In genomic region chr1:154944422-154945159, GRCh38 we compare ENCODE assay signal across 9 cellular contexts. TPM values are rescaled to one million over a fixed set of nuclear protein-coding genes. Genes with fewer than 3 reads are reported as not detected.
DNase-seq lines count a peak whose midpoint lies in the region; ATAC-seq, FAIRE-seq and TF ChIP-seq lines count a peak whose summit lies in the region.
"Had no signal": no experiment of that assay in that cellular context is flagged by ENCODE, and none has a peak within 500 bp of the region (broad histone marks: within the 10 kb centered on the region; RNA-seq: fewer than 3 reads in every experiment).

No MANE protein-coding gene starts in this region.

- POLR2A ChIA-PET in activated CD4-positive, alpha-beta memory T cell treated with anti-CD3 and anti-CD28 coated beads, Interleukin-2, amount 10 ng/mL, durations not matched to agents 7 days and 5 days (lab: Charles Lee): interaction anchor here (0.8 to 2.6 kb wide), 5 partner anchors 8 to 320 kb away, joined by 3 to 17 read pairs (median 4); partner anchors contain the start of gene PMVK
- POLR2A ChIA-PET in HepG2 (lab: Yijun Ruan, JAX): interaction anchor here (0.6 to 3.0 kb wide), 16 partner anchors 8 to 332 kb away, joined by 3 to 22 read pairs (median 4); partner anchors contain the start of genes ADAM15, EFNA4, PMVK and PYGO2

- peak overlapping the region in 1 of 3 experiments; percentile 27; a peak in 2 of 6 replicates for H3K4me3 ChIP-seq in HepG2 (replicated peaks in 1 of 3; ENCODE audit: insufficient read depth in 1 of 3, low read depth in 2 of 3, low read length in 3 of 3)
- no peak overlapping the region for H3K4me3 ChIP-seq in tibial artery
- H3K4me3 ChIP-seq in endodermal cell (ENCODE audit: low read length): no peak overlapping the region

- TF ChIP-seq CTCF in HepG2 (CRISPR knock-in tag; IDR thresholded peaks at IDR 0.05) (0 out of 2 replicates have a peak, but pooled peaks have one; percentile 29), tibial artery (IDR thresholded peaks at IDR 0.05) (no peak), endodermal cell (conservative IDR thresholded peaks at IDR 0.05) (no peak)

- no peaks in the 10 kb centered on the region for H3K27me3 Mint-ChIP-seq in activated CD8-positive, alpha-beta memory T cell treated with anti-CD3 and anti-CD28 coated beads, Interleukin-2, amount 10 ng/mL, durations not matched to agents 7 days and 5 days
- H3K27me3 Mint-ChIP-seq in activated CD4-positive, alpha-beta memory T cell treated with anti-CD3 and anti-CD28 coated beads, Interleukin-2, amount 10 ng/mL, durations not matched to agents 7 days and 5 days: no peaks in the 10 kb centered on the region
- no peaks in the 10 kb centered on the region for H3K27me3 Mint-ChIP-seq in endodermal cell (ENCODE audit: insufficient read depth)

- intact Hi-C loops in HepG2 (cut with micrococcal nuclease; ENCODE audit: unreplicated experiment): loop anchor here (1.0 kb wide), 1 partner anchor 38 kb away; no protein-coding TSS in a partner anchor
- intact Hi-C loops in tibial artery (cut with DNase I; ENCODE audit: low total_unique reads): no loop called here

- H3K36me3 ChIP-seq in HepG2 (replicated peaks in 1 of 2; ENCODE audit: control insufficient read depth in 1 of 2, insufficient read depth in 2 of 2, low read length in 2 of 2) (peaks cover 0 to 2% of the 10 kb centered on the region in 2 experiments; a peak in 2 of 5 replicates), tibial artery (peaks cover 6 to 45% (median 28%) of the 10 kb centered on the region in 3 donors), endodermal cell (ENCODE audit: control insufficient read depth, insufficient read depth, low read length) (peaks cover 9% of the 10 kb centered on the region)

- no peak overlapping the region for H2AFZ ChIP-seq in HepG2 (ENCODE audit: low read length)

- peak overlapping the region; percentile 60 for H3K9ac ChIP-seq in HepG2 (ENCODE audit: insufficient read depth, low read depth, low read length)
- H3K9ac ChIP-seq in endodermal cell (ENCODE audit: extremely low read depth, low read length, poor library complexity, severe bottlenecking): no peak overlapping the region

- no peaks in the 10 kb centered on the region for H3K9me3 Mint-ChIP-seq in activated CD8-positive, alpha-beta memory T cell treated with anti-CD3 and anti-CD28 coated beads, Interleukin-2, amount 10 ng/mL, durations not matched to agents 7 days and 5 days (ENCODE audit: low read depth)
- no peaks in the 10 kb centered on the region for H3K9me3 Mint-ChIP-seq in activated CD4-positive, alpha-beta memory T cell treated with anti-CD3 and anti-CD28 coated beads, Interleukin-2, amount 10 ng/mL, durations not matched to agents 7 days and 5 days
- no peaks in the 10 kb centered on the region for H3K9me3 Mint-ChIP-seq in endodermal cell

- no peaks in the 10 kb centered on the region for H3K79me2 ChIP-seq in HepG2 (ENCODE audit: insufficient read depth, low read length)

- H3K9me3 ChIP-seq in HepG2 (ENCODE audit: low read length): no peaks in the 10 kb centered on the region
- no peaks in the 10 kb centered on the region for H3K9me3 ChIP-seq in tibial artery
- H3K9me3 ChIP-seq in endodermal cell (ENCODE audit: control insufficient read depth, low read length): no peaks in the 10 kb centered on the region

- H3K27ac Mint-ChIP-seq in activated CD8-positive, alpha-beta memory T cell treated with anti-CD3 and anti-CD28 coated beads, Interleukin-2, amount 10 ng/mL, durations not matched to agents 7 days and 5 days: peak overlapping the region; percentile 97
- H3K27ac Mint-ChIP-seq in activated CD4-positive, alpha-beta memory T cell treated with anti-CD3 and anti-CD28 coated beads, Interleukin-2, amount 10 ng/mL, durations not matched to agents 7 days and 5 days: peak overlapping the region; percentile 96
- no peak overlapping the region for H3K27ac Mint-ChIP-seq in endodermal cell

- peaks cover 48% of the 10 kb centered on the region for H3K4me1 Mint-ChIP-seq in activated CD8-positive, alpha-beta memory T cell treated with anti-CD3 and anti-CD28 coated beads, Interleukin-2, amount 10 ng/mL, durations not matched to agents 7 days and 5 days
- H3K4me1 Mint-ChIP-seq in activated CD4-positive, alpha-beta memory T cell treated with anti-CD3 and anti-CD28 coated beads, Interleukin-2, amount 10 ng/mL, durations not matched to agents 7 days and 5 days: peaks cover 62% of the 10 kb centered on the region
- peaks cover 20% of the 10 kb centered on the region for H3K4me1 Mint-ChIP-seq in endodermal cell

- no peaks in the 10 kb centered on the region for H3K27me3 ChIP-seq in HepG2 (ENCODE audit: control insufficient read depth in 1 of 2, insufficient read depth in 2 of 2, low read length in 2 of 2)
- H3K27me3 ChIP-seq in tibial artery: no peaks in the 10 kb centered on the region
- H3K27me3 ChIP-seq in endodermal cell (ENCODE audit: control insufficient read depth, insufficient read depth, low read length, poor library complexity, severe bottlenecking): no peaks in the 10 kb centered on the region

- CTCF ChIA-PET in activated CD8-positive, alpha-beta memory T cell treated with anti-CD3 and anti-CD28 coated beads, Interleukin-2, amount 10 ng/mL, durations not matched to agents 7 days and 5 days (lab: Charles Lee): interaction anchor here (0.7 to 2.4 kb wide), 24 partner anchors 8 to 477 kb away, joined by 3 to 14 read pairs (median 3); partner anchors contain the start of gene PMVK
- CTCF ChIA-PET in activated CD4-positive, alpha-beta memory T cell treated with anti-CD3 and anti-CD28 coated beads, Interleukin-2, amount 10 ng/mL, durations not matched to agents 7 days and 5 days (lab: Charles Lee): interaction anchor here (0.6 to 1.7 kb wide), 14 partner anchors 9 to 465 kb away, joined by 3 to 11 read pairs (median 3); partner anchors contain the start of gene SHC1
- CTCF ChIA-PET in HepG2 (lab: Yijun Ruan, JAX; ENCODE audit: low intra/inter-chr PET ratio, low total read pairs): interaction anchor here (1.7 kb wide), 1 partner anchor 73 kb away, joined by 5 read pairs; no protein-coding TSS in a partner anchor

- peak in 1 of 2 experiments; percentile 28; a peak in 2 of 4 replicates for TF ChIP-seq POLR2A in HepG2 (IDR thresholded peaks at IDR 0.05; ENCODE audit: insufficient read depth in 1 of 2, low read depth in 2 of 2, low read length in 2 of 2)

- H3K36me3 Mint-ChIP-seq in activated CD8-positive, alpha-beta memory T cell treated with anti-CD3 and anti-CD28 coated beads, Interleukin-2, amount 10 ng/mL, durations not matched to agents 7 days and 5 days: peaks cover 4% of the 10 kb centered on the region
- peaks cover 40% of the 10 kb centered on the region for H3K36me3 Mint-ChIP-seq in activated CD4-positive, alpha-beta memory T cell treated with anti-CD3 and anti-CD28 coated beads, Interleukin-2, amount 10 ng/mL, durations not matched to agents 7 days and 5 days (ENCODE audit: low read depth)
- H3K36me3 Mint-ChIP-seq in endodermal cell (ENCODE audit: low read depth): peaks cover 16% of the 10 kb centered on the region

- H4K20me1 ChIP-seq in HepG2 (ENCODE audit: insufficient read depth, low read length): no peaks in the 10 kb centered on the region

- H3K4me3 Mint-ChIP-seq in activated CD8-positive, alpha-beta memory T cell treated with anti-CD3 and anti-CD28 coated beads, Interleukin-2, amount 10 ng/mL, durations not matched to agents 7 days and 5 days: no peak overlapping the region
- H3K4me3 Mint-ChIP-seq in activated CD4-positive, alpha-beta memory T cell treated with anti-CD3 and anti-CD28 coated beads, Interleukin-2, amount 10 ng/mL, durations not matched to agents 7 days and 5 days: no peak overlapping the region
- no peak overlapping the region for H3K4me3 Mint-ChIP-seq in endodermal cell

- no TSS peak for BruUV-seq in HepG2 (replicated peaks; lab: Mats Ljungman, UMichigan)

- TF ChIP-seq EP300 in HepG2 (IDR thresholded peaks at IDR 0.05; ENCODE audit: low read depth in 2 of 2, low read length in 2 of 2): peak in 1 of 2 experiments; percentile 67; a peak in 2 of 4 replicates
- no peak; the same call in 1 of the 2 replicates for TF ChIP-seq EP300 in HepG2 (CRISPR knock-in tag; IDR thresholded peaks at IDR 0.05; ENCODE audit: borderline replicate concordance)

- peaks cover 64% of the 10 kb centered on the region for H3K4me1 ChIP-seq in HepG2 (ENCODE audit: insufficient read depth, low read length)
- peaks cover 0 to 38% (median 15%) of the 10 kb centered on the region in 4 donors for H3K4me1 ChIP-seq in tibial artery
- no peaks in the 10 kb centered on the region for H3K4me1 ChIP-seq in endodermal cell (ENCODE audit: control insufficient read depth, insufficient read depth, low read length)

- FAIRE-seq in HepG2 (lab: Jason Lieb, UNC): peak; percentile 99

- H3K4me2 ChIP-seq in HepG2 (ENCODE audit: low read depth, low read length): peak overlapping the region; percentile 56

- DNase-seq in activated CD8-positive, alpha-beta memory T cell treated with anti-CD3 and anti-CD28 coated beads, Interleukin-2, amount 10 ng/mL, durations not matched to agents 7 days and 5 days: no peak
- DNase-seq in activated CD8-positive, alpha-beta memory T cell treated with anti-CD3 and anti-CD28 coated beads, Interleukin-2, amount 50 U/mL, for 4 hours: no peak
- no peak for DNase-seq in activated CD4-positive, alpha-beta memory T cell treated with anti-CD3 and anti-CD28 coated beads, Interleukin-2, amount 10 ng/mL, durations not matched to agents 7 days and 5 days
- DNase-seq in HepG2 (ENCODE audit: low spot score) (peak; percentile 87), tibial artery (no peak), endodermal cell (no peak), SKM-1 treated with dmso at 0.1 percent for 144 hours (lab: John Stamatoyannopoulos, UW; ENCODE audit: unreplicated experiment) (no peak), NCI-H2029 treated with DMSO at 0.1 percent for 48 hours (lab: John Stamatoyannopoulos, UW) (no peak)
- DNase-seq: NCI-H510A had no signal

- in situ Hi-C loops in HepG2 (cut with HindIII; ENCODE audit: extremely low pct_ligation_motif_present, low pct_unique_long_range_greater_than_20kb): no loop called here

- 4% methylated on average over 6 of the region's 9 CpGs for WGBS in HepG2 (ENCODE audit: low lambda C conversion rate)
- 85 to 95% methylated on average over 3 to 9 of the region's 9 CpGs for WGBS in endodermal cell (ENCODE audit: insufficient coverage in 1 of 2, insufficient read length in 1 of 2), 2 experiments

- no peak for ATAC-seq in activated CD8-positive, alpha-beta memory T cell treated with anti-CD3 and anti-CD28 coated beads, Interleukin-2, amount 10 ng/mL, durations not matched to agents 7 days and 5 days
- peak; percentile 83 for ATAC-seq in HepG2

- H3K27ac ChIP-seq in HepG2 (ENCODE audit: extremely low read length, insufficient read depth, low read length) (peak overlapping the region; percentile 88), tibial artery (peak overlapping the region; percentile 41 to 56), endodermal cell (ENCODE audit: low read depth, low read length) (no peak overlapping the region)

- TF ChIP-seq RAD21 in HepG2 (CRISPR knock-in tag; IDR thresholded peaks at IDR 0.05): no peak

RNA-seq across cellular contexts. Expression of gene PMVK, which starts 8.1 kb away (rescaled TPM):
- total RNA-seq in activated CD8-positive, alpha-beta memory T cell treated with anti-CD3 and anti-CD28 coated beads, Interleukin-2, amount 10 ng/mL, durations not matched to agents 7 days and 5 days: 10 to 100 TPM; 43.6 to 46.8 TPM
- 10 to 100 TPM; 40.7 to 41.8 TPM for total RNA-seq in activated CD4-positive, alpha-beta memory T cell treated with anti-CD3 and anti-CD28 coated beads, Interleukin-2, amount 10 ng/mL, durations not matched to agents 7 days and 5 days
- total RNA-seq in HepG2 (2016; rRNA removed; fragmentation: Illumina TruSeq; extraction: Trizol) (3.9 and 7.5 TPM in 2 replicates), endodermal cell (10 to 100 TPM; 16.0 to 16.4 TPM)
- total RNA-seq in HepG2 (2016; cell fraction: cytosol; rRNA removed; fragmentation: Illumina TruSeq; extraction: Trizol; ENCODE audit: low read depth): 2.0 TPM in 2 replicates
- total RNA-seq in HepG2 (2016; cell fraction: insoluble cytoplasmic fraction; rRNA removed; fragmentation: Illumina TruSeq; extraction: Trizol): 4.1 and 6.4 TPM in 2 replicates
- total RNA-seq in HepG2 (2016; cell fraction: membrane; rRNA removed; fragmentation: Illumina TruSeq; extraction: Trizol): 4.3 and 4.8 TPM in 2 replicates
- 3.2 and 3.7 TPM in 2 replicates for total RNA-seq in HepG2 (2016; cell fraction: nucleus; rRNA removed; fragmentation: Illumina TruSeq; extraction: Trizol)
- 12.6 and 17.4 TPM in 2 replicates for polyA plus RNA-seq in HepG2 (2011; rRNA removed)
- 19.0 and 20.6 TPM in 2 replicates for polyA plus RNA-seq in HepG2 (2011; cell fraction: cytosol; rRNA removed)
- polyA plus RNA-seq in HepG2 (2011; cell fraction: nucleus; rRNA removed): 3.9 and 6.7 TPM in 2 replicates
- 15.0 and 16.3 TPM in 2 replicates for polyA plus RNA-seq in HepG2 (2012)
- 8.8 and 9.3 TPM in 2 replicates for polyA plus RNA-seq in HepG2 (2016; cell fraction: cytosol; fragmentation: Illumina TruSeq; extraction: Trizol; ENCODE audit: low read depth)
- 20.0 and 21.9 TPM in 2 replicates for polyA plus RNA-seq in HepG2 (2016; cell fraction: insoluble cytoplasmic fraction; fragmentation: Illumina TruSeq; extraction: Trizol; ENCODE audit: low read depth)
- 12.0 and 14.8 TPM in 2 replicates for polyA plus RNA-seq in HepG2 (2016; cell fraction: membrane; fragmentation: Illumina TruSeq; extraction: Trizol; ENCODE audit: low read depth)
- 10.8 and 11.8 TPM in 2 replicates for polyA plus RNA-seq in HepG2 (2016; cell fraction: nucleus; fragmentation: Illumina TruSeq; extraction: Trizol; ENCODE audit: insufficient read depth, low read depth)
- polyA minus RNA-seq in HepG2 (2011; rRNA and poly(A)+ RNA removed; ENCODE audit: low replicate concordance): 8.2 and 17.7 TPM in 2 replicates
- 4.5 and 7.3 TPM in 2 replicates for polyA minus RNA-seq in HepG2 (2011; cell fraction: cytosol; rRNA and poly(A)+ RNA removed)
- 2.1 and 4.5 TPM in 2 replicates for polyA minus RNA-seq in HepG2 (2011; cell fraction: nucleus; rRNA and poly(A)+ RNA removed)
- polyA plus RNA-seq in endodermal cell (2013, experiment 1 of 2): 28.1 TPM
- polyA plus RNA-seq in endodermal cell (2013, experiment 2 of 2): 27.0 TPM

RNA-seq across cellular contexts. Expression of gene PBXIP1, which starts 11.3 kb away (rescaled TPM):
- total RNA-seq in activated CD8-positive, alpha-beta memory T cell treated with anti-CD3 and anti-CD28 coated beads, Interleukin-2, amount 10 ng/mL, durations not matched to agents 7 days and 5 days: 10 to 100 TPM; 52.6 to 61.5 TPM
- 100 to 1,000 TPM; 169 TPM for total RNA-seq in activated CD4-positive, alpha-beta memory T cell treated with anti-CD3 and anti-CD28 coated beads, Interleukin-2, amount 10 ng/mL, durations not matched to agents 7 days and 5 days
- total RNA-seq in HepG2 (2016; rRNA removed; fragmentation: Illumina TruSeq; extraction: Trizol): 7.3 and 16.3 TPM in 2 replicates
- total RNA-seq in HepG2 (2016; cell fraction: cytosol; rRNA removed; fragmentation: Illumina TruSeq; extraction: Trizol; ENCODE audit: low read depth): 2.0 and 2.1 TPM in 2 replicates
- total RNA-seq in HepG2 (2016; cell fraction: insoluble cytoplasmic fraction; rRNA removed; fragmentation: Illumina TruSeq; extraction: Trizol): 5.9 and 16.8 TPM in 2 replicates
- 2.1 and 2.2 TPM in 2 replicates for total RNA-seq in HepG2 (2016; cell fraction: membrane; rRNA removed; fragmentation: Illumina TruSeq; extraction: Trizol)
- 16.4 and 17.3 TPM in 2 replicates for total RNA-seq in HepG2 (2016; cell fraction: nucleus; rRNA removed; fragmentation: Illumina TruSeq; extraction: Trizol)
- 31.9 and 40.0 TPM in 2 replicates for polyA plus RNA-seq in HepG2 (2011; rRNA removed)
- polyA plus RNA-seq in HepG2 (2011; cell fraction: cytosol; rRNA removed): 30.4 and 31.5 TPM in 2 replicates
- polyA plus RNA-seq in HepG2 (2011; cell fraction: nucleus; rRNA removed): 31.2 and 36.7 TPM in 2 replicates
- polyA plus RNA-seq in HepG2 (2012): 17.1 and 23.1 TPM in 2 replicates
- 0.68 and 0.86 TPM in 2 replicates for polyA plus RNA-seq in HepG2 (2016; cell fraction: cytosol; fragmentation: Illumina TruSeq; extraction: Trizol; ENCODE audit: low read depth)
- polyA plus RNA-seq in HepG2 (2016; cell fraction: insoluble cytoplasmic fraction; fragmentation: Illumina TruSeq; extraction: Trizol; ENCODE audit: low read depth): 5.1 and 5.5 TPM in 2 replicates
- polyA plus RNA-seq in HepG2 (2016; cell fraction: membrane; fragmentation: Illumina TruSeq; extraction: Trizol; ENCODE audit: low read depth): 1.1 and 1.3 TPM in 2 replicates
- polyA plus RNA-seq in HepG2 (2016; cell fraction: nucleus; fragmentation: Illumina TruSeq; extraction: Trizol; ENCODE audit: insufficient read depth, low read depth): 22.7 and 24.2 TPM in 2 replicates
- 25.2 and 29.8 TPM in 2 replicates for polyA minus RNA-seq in HepG2 (2011; rRNA and poly(A)+ RNA removed; ENCODE audit: low replicate concordance)
- 12.7 and 15.3 TPM in 2 replicates for polyA minus RNA-seq in HepG2 (2011; cell fraction: cytosol; rRNA and poly(A)+ RNA removed)
- polyA minus RNA-seq in HepG2 (2011; cell fraction: nucleus; rRNA and poly(A)+ RNA removed): 12.6 and 15.4 TPM in 2 replicates
- total RNA-seq in endodermal cell: 10 to 100 TPM; 42.5 to 61.3 TPM
- polyA plus RNA-seq in endodermal cell (2013, experiment 1 of 2): 38.9 TPM
- polyA plus RNA-seq in endodermal cell (2013, experiment 2 of 2): 39.4 TPM

RNA-seq across cellular contexts. Expression of gene PYGO2, which starts 17.0 kb away (rescaled TPM):
- 10 to 100 TPM; 44.0 to 47.9 TPM for total RNA-seq in activated CD8-positive, alpha-beta memory T cell treated with anti-CD3 and anti-CD28 coated beads, Interleukin-2, amount 10 ng/mL, durations not matched to agents 7 days and 5 days
- 10 to 100 TPM; 48.7 to 49.7 TPM for total RNA-seq in activated CD4-positive, alpha-beta memory T cell treated with anti-CD3 and anti-CD28 coated beads, Interleukin-2, amount 10 ng/mL, durations not matched to agents 7 days and 5 days
- total RNA-seq in HepG2 (2016; rRNA removed; fragmentation: Illumina TruSeq; extraction: Trizol) (20.3 and 21.3 TPM in 2 replicates), endodermal cell (10 to 100 TPM; 33.4 to 40.4 TPM)
- 3.2 and 3.5 TPM in 2 replicates for total RNA-seq in HepG2 (2016; cell fraction: cytosol; rRNA removed; fragmentation: Illumina TruSeq; extraction: Trizol; ENCODE audit: low read depth)
- total RNA-seq in HepG2 (2016; cell fraction: insoluble cytoplasmic fraction; rRNA removed; fragmentation: Illumina TruSeq; extraction: Trizol): 19.3 and 19.4 TPM in 2 replicates
- total RNA-seq in HepG2 (2016; cell fraction: membrane; rRNA removed; fragmentation: Illumina TruSeq; extraction: Trizol): 14.9 and 16.1 TPM in 2 replicates
- total RNA-seq in HepG2 (2016; cell fraction: nucleus; rRNA removed; fragmentation: Illumina TruSeq; extraction: Trizol): 10.9 and 15.3 TPM in 2 replicates
- 21.8 and 24.3 TPM in 2 replicates for polyA plus RNA-seq in HepG2 (2011; rRNA removed)
- polyA plus RNA-seq in HepG2 (2011; cell fraction: cytosol; rRNA removed): 16.5 and 18.4 TPM in 2 replicates
- polyA plus RNA-seq in HepG2 (2011; cell fraction: nucleus; rRNA removed): 31.3 and 35.1 TPM in 2 replicates
- 16.9 and 18.8 TPM in 2 replicates for polyA plus RNA-seq in HepG2 (2012)
- 3.3 TPM in 2 replicates for polyA plus RNA-seq in HepG2 (2016; cell fraction: cytosol; fragmentation: Illumina TruSeq; extraction: Trizol; ENCODE audit: low read depth)
- 23.0 and 27.3 TPM in 2 replicates for polyA plus RNA-seq in HepG2 (2016; cell fraction: insoluble cytoplasmic fraction; fragmentation: Illumina TruSeq; extraction: Trizol; ENCODE audit: low read depth)
- 11.9 and 12.7 TPM in 2 replicates for polyA plus RNA-seq in HepG2 (2016; cell fraction: membrane; fragmentation: Illumina TruSeq; extraction: Trizol; ENCODE audit: low read depth)
- polyA plus RNA-seq in HepG2 (2016; cell fraction: nucleus; fragmentation: Illumina TruSeq; extraction: Trizol; ENCODE audit: insufficient read depth, low read depth): 25.6 and 27.8 TPM in 2 replicates
- polyA minus RNA-seq in HepG2 (2011; rRNA and poly(A)+ RNA removed; ENCODE audit: low replicate concordance): 20.6 and 39.8 TPM in 2 replicates
- polyA minus RNA-seq in HepG2 (2011; cell fraction: cytosol; rRNA and poly(A)+ RNA removed): 12.1 and 13.1 TPM in 2 replicates
- 11.5 and 15.9 TPM in 2 replicates for polyA minus RNA-seq in HepG2 (2011; cell fraction: nucleus; rRNA and poly(A)+ RNA removed)
- 35.0 TPM for polyA plus RNA-seq in endodermal cell (2013, experiment 1 of 2)
- 32.2 TPM for polyA plus RNA-seq in endodermal cell (2013, experiment 2 of 2)

RNA-seq across cellular contexts. Expression of gene SHC1, which starts 26.0 kb away (rescaled TPM):
- 10 to 100 TPM; 48.0 to 57.4 TPM for total RNA-seq in activated CD8-positive, alpha-beta memory T cell treated with anti-CD3 and anti-CD28 coated beads, Interleukin-2, amount 10 ng/mL, durations not matched to agents 7 days and 5 days
- total RNA-seq in activated CD4-positive, alpha-beta memory T cell treated with anti-CD3 and anti-CD28 coated beads, Interleukin-2, amount 10 ng/mL, durations not matched to agents 7 days and 5 days: 10 to 100 TPM; 80.7 to 80.8 TPM
- total RNA-seq in HepG2 (2016; rRNA removed; fragmentation: Illumina TruSeq; extraction: Trizol): 52.0 and 55.0 TPM in 2 replicates
- total RNA-seq in HepG2 (2016; cell fraction: cytosol; rRNA removed; fragmentation: Illumina TruSeq; extraction: Trizol; ENCODE audit: low read depth): 10.4 and 11.4 TPM in 2 replicates
- total RNA-seq in HepG2 (2016; cell fraction: insoluble cytoplasmic fraction; rRNA removed; fragmentation: Illumina TruSeq; extraction: Trizol): 43.4 and 62.0 TPM in 2 replicates
- total RNA-seq in HepG2 (2016; cell fraction: membrane; rRNA removed; fragmentation: Illumina TruSeq; extraction: Trizol): 32.4 and 34.5 TPM in 2 replicates
- total RNA-seq in HepG2 (2016; cell fraction: nucleus; rRNA removed; fragmentation: Illumina TruSeq; extraction: Trizol): 38.5 and 42.7 TPM in 2 replicates
- 137 and 146 TPM in 2 replicates for polyA plus RNA-seq in HepG2 (2011; rRNA removed)
- polyA plus RNA-seq in HepG2 (2011; cell fraction: cytosol; rRNA removed): 58.2 and 72.4 TPM in 2 replicates
- polyA plus RNA-seq in HepG2 (2011; cell fraction: nucleus; rRNA removed): 261 and 328 TPM in 2 replicates
- 46.9 and 60.8 TPM in 2 replicates for polyA plus RNA-seq in HepG2 (2012)
- polyA plus RNA-seq in HepG2 (2016; cell fraction: cytosol; fragmentation: Illumina TruSeq; extraction: Trizol; ENCODE audit: low read depth): 13.4 and 13.5 TPM in 2 replicates
- 59.8 and 73.1 TPM in 2 replicates for polyA plus RNA-seq in HepG2 (2016; cell fraction: insoluble cytoplasmic fraction; fragmentation: Illumina TruSeq; extraction: Trizol; ENCODE audit: low read depth)
- 34.6 and 37.7 TPM in 2 replicates for polyA plus RNA-seq in HepG2 (2016; cell fraction: membrane; fragmentation: Illumina TruSeq; extraction: Trizol; ENCODE audit: low read depth)
- 141 and 171 TPM in 2 replicates for polyA plus RNA-seq in HepG2 (2016; cell fraction: nucleus; fragmentation: Illumina TruSeq; extraction: Trizol; ENCODE audit: insufficient read depth, low read depth)
- polyA minus RNA-seq in HepG2 (2011; rRNA and poly(A)+ RNA removed; ENCODE audit: low replicate concordance): 119 and 193 TPM in 2 replicates
- polyA minus RNA-seq in HepG2 (2011; cell fraction: cytosol; rRNA and poly(A)+ RNA removed): 49.8 and 52.4 TPM in 2 replicates
- 37.5 and 41.5 TPM in 2 replicates for polyA minus RNA-seq in HepG2 (2011; cell fraction: nucleus; rRNA and poly(A)+ RNA removed)
- total RNA-seq in endodermal cell: 100 to 1,000 TPM; 157 to 231 TPM
- polyA plus RNA-seq in endodermal cell (2013, experiment 1 of 2): 134 TPM
- 135 TPM for polyA plus RNA-seq in endodermal cell (2013, experiment 2 of 2)

RNA-seq across cellular contexts. Expression of gene CKS1B, which starts 29.9 kb away (rescaled TPM):
- total RNA-seq in activated CD8-positive, alpha-beta memory T cell treated with anti-CD3 and anti-CD28 coated beads, Interleukin-2, amount 10 ng/mL, durations not matched to agents 7 days and 5 days: 100 to 1,000 TPM; 149 to 155 TPM
- total RNA-seq in activated CD4-positive, alpha-beta memory T cell treated with anti-CD3 and anti-CD28 coated beads, Interleukin-2, amount 10 ng/mL, durations not matched to agents 7 days and 5 days: 100 to 1,000 TPM; 151 to 162 TPM
- 217 and 268 TPM in 2 replicates for total RNA-seq in HepG2 (2016; rRNA removed; fragmentation: Illumina TruSeq; extraction: Trizol)
- total RNA-seq in HepG2 (2016; cell fraction: cytosol; rRNA removed; fragmentation: Illumina TruSeq; extraction: Trizol; ENCODE audit: low read depth): 95.8 and 111 TPM in 2 replicates
- 219 and 283 TPM in 2 replicates for total RNA-seq in HepG2 (2016; cell fraction: insoluble cytoplasmic fraction; rRNA removed; fragmentation: Illumina TruSeq; extraction: Trizol)
- total RNA-seq in HepG2 (2016; cell fraction: membrane; rRNA removed; fragmentation: Illumina TruSeq; extraction: Trizol): 160 and 171 TPM in 2 replicates
- total RNA-seq in HepG2 (2016; cell fraction: nucleus; rRNA removed; fragmentation: Illumina TruSeq; extraction: Trizol): 75.7 and 82.8 TPM in 2 replicates
- polyA plus RNA-seq in HepG2 (2011; rRNA removed): 122 and 222 TPM in 2 replicates
- 141 and 184 TPM in 2 replicates for polyA plus RNA-seq in HepG2 (2011; cell fraction: cytosol; rRNA removed)
- polyA plus RNA-seq in HepG2 (2011; cell fraction: nucleus; rRNA removed): 54.7 and 67.5 TPM in 2 replicates
- 103 and 128 TPM in 2 replicates for polyA plus RNA-seq in HepG2 (2012)
- polyA plus RNA-seq in HepG2 (2016; cell fraction: cytosol; fragmentation: Illumina TruSeq; extraction: Trizol; ENCODE audit: low read depth): 98.3 and 114 TPM in 2 replicates
- polyA plus RNA-seq in HepG2 (2016; cell fraction: insoluble cytoplasmic fraction; fragmentation: Illumina TruSeq; extraction: Trizol; ENCODE audit: low read depth): 306 and 328 TPM in 2 replicates
- polyA plus RNA-seq in HepG2 (2016; cell fraction: membrane; fragmentation: Illumina TruSeq; extraction: Trizol; ENCODE audit: low read depth): 149 and 155 TPM in 2 replicates
- polyA plus RNA-seq in HepG2 (2016; cell fraction: nucleus; fragmentation: Illumina TruSeq; extraction: Trizol; ENCODE audit: insufficient read depth, low read depth): 139 and 158 TPM in 2 replicates
- polyA minus RNA-seq in HepG2 (2011; rRNA and poly(A)+ RNA removed; ENCODE audit: low replicate concordance): 89.2 and 369 TPM in 2 replicates
- polyA minus RNA-seq in HepG2 (2011; cell fraction: cytosol; rRNA and poly(A)+ RNA removed): 31.4 and 39.6 TPM in 2 replicates
- 20.0 and 31.2 TPM in 2 replicates for polyA minus RNA-seq in HepG2 (2011; cell fraction: nucleus; rRNA and poly(A)+ RNA removed)
- total RNA-seq in endodermal cell: 100 to 1,000 TPM; 145 to 229 TPM
- polyA plus RNA-seq in endodermal cell (2013, experiment 1 of 2): 355 TPM
- polyA plus RNA-seq in endodermal cell (2013, experiment 2 of 2): 371 TPM
